Comparison of ENCODE assay signal across 1 cellular context in genomic region chr13:102369303-102369702, GRCh38.
TF ChIP-seq lines count a peak whose summit lies in the region.

No MANE protein-coding gene starts in this region.

TF ChIP-seq in HepG2, 621 proteins besides CTCF, POLR2A, EP300 and RAD21:
- TF ChIP-seq RARA (CRISPR knock-in tag; IDR thresholded peaks at IDR 0.05) (no peak), STAG1 (CRISPR knock-in tag; IDR thresholded peaks at IDR 0.05) (no peak), SKIL (CRISPR knock-in tag; IDR thresholded peaks at IDR 0.05; ENCODE audit: borderline replicate concordance) (no peak), ZNF580 (CRISPR knock-in tag; IDR thresholded peaks at IDR 0.05; ENCODE audit: borderline replicate concordance, low read depth) (no peak), BATF2 (CRISPR knock-in tag; IDR thresholded peaks at IDR 0.05) (no peak), ZNF546 (CRISPR knock-in tag; conservative IDR thresholded peaks at IDR 0.05) (no peak), NFE2L2 (IDR thresholded peaks at IDR 0.05; ENCODE audit: low read length) (peak; percentile 69), BCL3 (CRISPR knock-in tag; IDR thresholded peaks at IDR 0.05) (no peak), BCLAF1 (IDR thresholded peaks at IDR 0.05) (no peak), ZNF556 (CRISPR knock-in tag; IDR thresholded peaks at IDR 0.05; ENCODE audit: borderline replicate concordance) (no peak), MAFK (conservative IDR thresholded peaks at IDR 0.05 in 1 of 2, IDR thresholded peaks at IDR 0.05 in 1 of 2; ENCODE audit: low read length in 2 of 2) (0 out of 4 replicates have a peak, but pooled peaks of 1 of the 2 experiments have one; percentile 17), ZFP91 (CRISPR knock-in tag; IDR thresholded peaks at IDR 0.05; ENCODE audit: borderline replicate concordance) (no peak), TAF15 (IDR thresholded peaks at IDR 0.05; ENCODE audit: low read depth, low read length, poor library complexity, severe bottlenecking) (no peak), ZNF205 (CRISPR knock-in tag; IDR thresholded peaks at IDR 0.05) (no peak)
TF ChIP-seq in HepG2: peak in this region for 2.
